Comparison of ENCODE assay signal across 8 cellular contexts in genomic region chr12:40325349-40325960, GRCh38.
A peak's percentile ranks its signal among the peaks of the same experiment; 100 is the strongest.
DNase-seq lines count a peak whose midpoint lies in the region; ATAC-seq and TF ChIP-seq lines count a peak whose summit lies in the region.

No MANE protein-coding gene starts in this region.

- no peaks in the 10 kb centered on the region for H3K9me3 ChIP-seq in vagina

- no peaks in the 10 kb centered on the region for H3K79me2 ChIP-seq in mesendoderm (ENCODE audit: control insufficient read depth, insufficient read depth, low read length)

- no peak overlapping the region for H2BK5ac ChIP-seq in mesendoderm (ENCODE audit: low read length)

- no CpG with 5 or more reads among the region's 5 CpGs for WGBS in mesendoderm (ENCODE audit: extremely low coverage, insufficient coverage, low lambda C conversion rate)

- H3K56ac ChIP-seq in mesendoderm (ENCODE audit: low read length), result no peak overlapping the region

- no peak for TF ChIP-seq POLR2A in vagina (IDR thresholded peaks at IDR 0.05)

- H4K5ac ChIP-seq in mesendoderm (ENCODE audit: low read length), result no peak overlapping the region

- H3K4me3 ChIP-seq in astrocyte of the cerebellum (ENCODE audit: low read depth, low read length) (no peak overlapping the region), mesendoderm (ENCODE audit: low read length) (no peak overlapping the region), vagina (no peak overlapping the region)

- no peaks in the 10 kb centered on the region for H3K79me1 ChIP-seq in mesendoderm (ENCODE audit: low read length)

- H3K4ac ChIP-seq in mesendoderm (ENCODE audit: low read depth, low read length), result no peak overlapping the region

- H3K4me1 ChIP-seq in mesendoderm (ENCODE audit: control insufficient read depth, low read depth, low read length) (no peaks in the 10 kb centered on the region), vagina (no peaks in the 10 kb centered on the region)

- H3K36me3 ChIP-seq in mesendoderm (ENCODE audit: control insufficient read depth, insufficient read depth, low read length) (no peaks in the 10 kb centered on the region), vagina (peaks cover 0 to 22% of the 10 kb centered on the region in 2 donors)

- H3K4me2 ChIP-seq in mesendoderm (ENCODE audit: low read length), result no peak overlapping the region

- intact Hi-C loops in vagina (cut with DNase I), result no loop called here

- no peak overlapping the region for H3K23ac ChIP-seq in mesendoderm (ENCODE audit: low read length)

- TF ChIP-seq CTCF in astrocyte of the cerebellum (IDR thresholded peaks at IDR 0.05; ENCODE audit: low read depth, low read length, missing control alignments) (peak; percentile 64), vagina (IDR thresholded peaks at IDR 0.05) (no peak)

- H2BK15ac ChIP-seq in mesendoderm (replicated peaks; ENCODE audit: low read depth), result no peak overlapping the region

- H3K27me3 ChIP-seq in mesendoderm (ENCODE audit: insufficient read depth, low read length, poor library complexity), result no peaks in the 10 kb centered on the region
- no peaks in the 10 kb centered on the region for H3K27me3 ChIP-seq in vagina

- in situ Hi-C loops in astrocyte of the cerebellum (cut with HindIII; ENCODE audit: low sequenced_read_pairs), result no loop called here

- H3K18ac ChIP-seq in mesendoderm (ENCODE audit: low read length), result no peak overlapping the region

- H3K9ac ChIP-seq in mesendoderm (ENCODE audit: low read length), result no peak overlapping the region

- DNase-seq in AG08395 (ENCODE audit: low spot score) (peak; percentile 14), NCI-H2227 (lab: John Stamatoyannopoulos, UW; ENCODE audit: unreplicated experiment) (peak; percentile 5), astrocyte of the cerebellum (ENCODE audit: low read depth) (no peak), mesendoderm (peak; percentile 75), amniotic stem cell (lab: John Stamatoyannopoulos, UW) (no peak), vagina (ENCODE audit: extremely low spot score in 2 of 2) (no peak)

- H3K27ac ChIP-seq in mesendoderm (ENCODE audit: low read depth, low read length) (no peak overlapping the region), vagina (no peak overlapping the region)

- H2AK5ac ChIP-seq in mesendoderm (ENCODE audit: low read length), result no peak overlapping the region

- ATAC-seq in GM18511 (IDR thresholded peaks at IDR 0.05; ENCODE audit: unreplicated experiment), result peak; percentile 90
- ATAC-seq in HG03097 (IDR thresholded peaks at IDR 0.05; ENCODE audit: low FRiP score, unreplicated experiment), result peak; percentile 87

- H4K8ac ChIP-seq in mesendoderm (ENCODE audit: low read depth, low read length), result no peak overlapping the region

- no peak overlapping the region for H2BK120ac ChIP-seq in mesendoderm (ENCODE audit: low read depth, low read length)

Comparison
In these comparisons a context has a peak if more than half of its experiments do, and no peak if none do; other contexts are left out.
1. DNase-seq: peak in AG08395 (single experiment), NCI-H2227 (single experiment) and mesendoderm (single experiment); none in astrocyte of the cerebellum (single experiment), amniotic stem cell (single experiment) and vagina (0 of 2).